In genomic region chr17:9424071-9424640, GRCh38 we compare ENCODE assay signal across 1 cellular context.
TF ChIP-seq lines count a peak whose summit lies in the region.

No MANE protein-coding gene starts in this region.

TF ChIP-seq in H1, 55 proteins besides CTCF, POLR2A, EP300 and RAD21 (continued from another document):
- TF ChIP-seq, protein P1, sequence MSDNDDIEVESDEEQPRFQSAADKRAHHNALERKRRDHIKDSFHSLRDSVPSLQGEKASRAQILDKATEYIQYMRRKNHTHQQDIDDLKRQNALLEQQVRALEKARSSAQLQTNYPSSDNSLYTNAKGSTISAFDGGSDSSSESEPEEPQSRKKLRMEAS (IDR thresholded peaks at IDR 0.05), result peak; percentile 53; the same call in 1 of the 2 replicates
- no peak for TF ChIP-seq RXRA (IDR thresholded peaks at IDR 0.05; ENCODE audit: insufficient read depth, low read depth, low read length)
- no peak for TF ChIP-seq BRCA1 (IDR thresholded peaks at IDR 0.05; ENCODE audit: low read depth, low read length)
- TF ChIP-seq POU5F1 (IDR thresholded peaks at IDR 0.05; ENCODE audit: low read depth, low read length), result no peak
- peak; percentile 41 for TF ChIP-seq SAP30 (IDR thresholded peaks at IDR 0.05; ENCODE audit: insufficient read depth, insufficient replicate concordance, low read length)
- no peak for TF ChIP-seq BCL11A (IDR thresholded peaks at IDR 0.05; ENCODE audit: low read depth in 2 of 2, low read length in 2 of 2)
- TF ChIP-seq JUND (IDR thresholded peaks at IDR 0.05; ENCODE audit: low read length), result no peak
- peak; percentile 81 for TF ChIP-seq TEAD4 (IDR thresholded peaks at IDR 0.05; ENCODE audit: low read depth, low read length)
- peak; percentile 43; the same call in 1 of the 2 replicates for TF ChIP-seq KDM1A (IDR thresholded peaks at IDR 0.05; ENCODE audit: borderline replicate concordance, low read length)
- TF ChIP-seq ASH2L (IDR thresholded peaks at IDR 0.05; ENCODE audit: low read length), result peak; percentile 68
